Comparison of ENCODE assay signal across 13 cellular contexts in genomic region chr9:94741856-94742255, GRCh38.
"Had no signal": no experiment of that assay in that cellular context is flagged by ENCODE, and none has a peak within 500 bp of the region (broad histone marks: within the 10 kb centered on the region; RNA-seq: fewer than 3 reads in every experiment).

No MANE protein-coding gene starts in this region.

- H3K36me3 ChIP-seq: breast epithelium, prostate gland had no signal

- ATAC-seq: naive thymus-derived CD8-positive, alpha-beta T cell had no signal

- H3K4me3 Mint-ChIP-seq: activated naive CD8-positive, alpha-beta T cell treated with anti-CD3 and anti-CD28 coated beads, Interleukin-2, amount 10 ng/mL, durations not matched to agents 7 days and 5 days; endodermal cell; naive thymus-derived CD8-positive, alpha-beta T cell; stimulated activated naive CD8-positive, alpha-beta T cell treated with anti-CD3 and anti-CD28 coated beads, Interleukin-15, Interleukin-2, amounts not matched to agents 100 ng/mL and 50 ng/mL, for 24 hours had no signal

- H3K4me3 ChIP-seq: breast epithelium, lung, prostate gland had no signal

- DNase-seq: activated naive CD8-positive, alpha-beta T cell treated with anti-CD3 and anti-CD28 coated beads, Interleukin-2, amount 10 ng/mL, durations not matched to agents 7 days and 5 days; activated T-cell treated with anti-CD3 and anti-CD28 coated beads, Interleukin-2, amount 50 U/mL, for 48 hours; anterior cingulate cortex; endodermal cell; naive thymus-derived CD8-positive, alpha-beta T cell; occipital lobe; stimulated activated CD4-positive, alpha-beta T cell treated with anti-CD3 and anti-CD28 coated beads, Interleukin-4, amount 100 ng/mL, for 1 hour; stimulated activated CD8-positive, alpha-beta memory T cell treated with anti-CD3 and anti-CD28 coated beads, Interleukin-4, amount 100 ng/mL, for 48 hours; T-helper 2 cell had no signal

- H3K9me3 Mint-ChIP-seq: endodermal cell; stimulated activated naive CD8-positive, alpha-beta T cell treated with anti-CD3 and anti-CD28 coated beads, Interleukin-15, Interleukin-2, amounts not matched to agents 100 ng/mL and 50 ng/mL, for 24 hours had no signal

- H3K4me1 ChIP-seq: breast epithelium, prostate gland had no signal

- H3K27me3 Mint-ChIP-seq: activated naive CD8-positive, alpha-beta T cell treated with anti-CD3 and anti-CD28 coated beads, Interleukin-2, amount 10 ng/mL, durations not matched to agents 7 days and 5 days; naive thymus-derived CD8-positive, alpha-beta T cell; stimulated activated naive CD8-positive, alpha-beta T cell treated with anti-CD3 and anti-CD28 coated beads, Interleukin-15, Interleukin-2, amounts not matched to agents 100 ng/mL and 50 ng/mL, for 24 hours had no signal

- H3K27me3 ChIP-seq: breast epithelium had no signal

- H3K27ac ChIP-seq: breast epithelium, prostate gland had no signal

- H3K27ac Mint-ChIP-seq: activated naive CD8-positive, alpha-beta T cell treated with anti-CD3 and anti-CD28 coated beads, Interleukin-2, amount 10 ng/mL, durations not matched to agents 7 days and 5 days; endodermal cell; naive thymus-derived CD8-positive, alpha-beta T cell; stimulated activated naive CD8-positive, alpha-beta T cell treated with anti-CD3 and anti-CD28 coated beads, Interleukin-15, Interleukin-2, amounts not matched to agents 100 ng/mL and 50 ng/mL, for 24 hours had no signal
